17 cellular contexts compared by ENCODE assay signal in the genomic region with DNA sequence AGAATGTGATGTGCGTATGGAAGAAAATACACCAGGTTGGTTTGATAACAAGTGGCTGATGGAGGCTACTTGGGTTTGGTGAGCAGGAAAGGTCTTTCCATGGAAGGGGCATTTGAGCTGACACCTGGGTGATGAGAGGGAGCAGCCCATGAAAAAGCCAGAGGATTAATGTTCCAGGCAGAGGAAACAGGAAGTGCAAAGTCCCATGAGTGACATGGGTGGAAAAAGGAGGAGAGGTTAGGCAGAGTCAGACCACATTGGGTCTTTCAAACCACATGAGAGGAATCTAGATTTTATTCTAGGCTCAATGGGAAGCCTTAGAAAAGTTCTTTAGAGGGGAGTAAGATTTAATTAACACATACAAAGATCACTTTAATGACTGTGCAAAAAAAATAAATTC.
"Had no signal": no experiment of that assay in that cellular context is flagged by ENCODE, and none has a peak within 500 bp of the region (broad histone marks: within the 10 kb centered on the region; RNA-seq: fewer than 3 reads in every experiment).

No MANE protein-coding gene starts in this region.

- H3K27me3 ChIP-seq: neutrophil, sigmoid colon, upper lobe of left lung, uterus had no signal

- DNase-seq: effector CD4-positive, alpha-beta T cell; endodermal cell; foreskin melanocyte; head of caudate nucleus; hippocampal formation; kidney glomerular epithelial cell; naive thymus-derived CD8-positive, alpha-beta T cell; sigmoid colon; stimulated activated CD4-positive, alpha-beta T cell treated with anti-CD3 and anti-CD28 coated beads, Interleukin-2, amount 100 ng/mL, for 48 hours; stimulated activated naive CD4-positive, alpha-beta T cell treated with Interleukin-2 at 50 U/mL for 16 hours; upper lobe of left lung; uterus had no signal

- FAIRE-seq: colon, endothelial cell of umbilical vein had no signal

- H3K4me3 ChIP-seq: sigmoid colon, skin epidermis, upper lobe of left lung, uterus had no signal

- H3K36me3 ChIP-seq: neutrophil, sigmoid colon, upper lobe of left lung, uterus had no signal

- H3K27ac ChIP-seq: neutrophil, sigmoid colon, skin epidermis, upper lobe of left lung, uterus had no signal

- H3K9me3 ChIP-seq: neutrophil, sigmoid colon, upper lobe of left lung, uterus had no signal

- ATAC-seq: left lobe of liver; naive thymus-derived CD8-positive, alpha-beta T cell had no signal

- H3K4me1 ChIP-seq: sigmoid colon, upper lobe of left lung, uterus had no signal
